Comparison of ENCODE assay signal across 16 cellular contexts in the genomic region with DNA sequence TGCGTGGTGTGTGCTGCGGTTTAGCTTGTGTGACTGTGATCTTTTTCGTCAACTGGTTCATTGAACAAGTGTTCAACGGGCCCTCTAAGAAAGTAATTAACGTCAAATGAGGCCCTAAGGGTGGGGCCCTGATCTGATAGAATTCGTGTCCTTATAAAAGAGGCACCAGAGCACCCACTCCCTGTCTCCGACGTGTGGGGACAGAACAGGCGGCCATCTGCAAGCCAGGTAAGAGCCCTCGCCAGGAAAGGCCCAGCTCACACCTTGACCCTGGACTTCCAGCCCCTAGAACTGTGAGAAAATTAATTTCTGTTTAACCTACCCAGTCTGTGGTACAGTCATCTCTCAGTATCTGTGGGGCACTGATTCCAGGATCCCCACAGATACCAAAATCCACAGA. TPM values are rescaled to one million over a fixed set of nuclear protein-coding genes. Genes with fewer than 3 reads are reported as not detected.
A peak's percentile ranks its signal among the peaks of the same experiment; 100 is the strongest.
DNase-seq lines count a peak whose midpoint lies in the region; ATAC-seq and TF ChIP-seq lines count a peak whose summit lies in the region.
"Had no signal": no experiment of that assay in that cellular context is flagged by ENCODE, and none has a peak within 500 bp of the region (broad histone marks: within the 10 kb centered on the region; RNA-seq: fewer than 3 reads in every experiment).

No MANE protein-coding gene starts in this region.

- H3K36me3 ChIP-seq in BLaER1 (no peaks in the 10 kb centered on the region), ascending aorta (no peaks in the 10 kb centered on the region), SK-N-SH (replicated peaks in 1 of 2; ENCODE audit: control insufficient read depth in 1 of 2, insufficient read depth in 2 of 2, low read length in 1 of 2) (no peaks in the 10 kb centered on the region)
- H3K36me3 ChIP-seq: spleen, vagina had no signal

- H3K9me2 ChIP-seq in SK-N-SH, result no peaks in the 10 kb centered on the region

- POLR2A ChIA-PET in HEK293T (lab: Yijun Ruan, JAX) (no interaction called here), SK-N-SH (lab: Yijun Ruan, JAX) (no interaction called here)

- H3K9me3 ChIP-seq in BLaER1, result peaks cover 2% of the 10 kb centered on the region; the same call in 1 of the 2 replicates
- no peaks in the 10 kb centered on the region for H3K9me3 ChIP-seq in T-helper 17 cell (ENCODE audit: control insufficient read depth, low read length, poor library complexity, severe bottlenecking)
- no peaks in the 10 kb centered on the region for H3K9me3 ChIP-seq in ascending aorta
- H3K9me3 ChIP-seq in SK-N-SH, result no peaks in the 10 kb centered on the region
- H3K9me3 ChIP-seq: spleen, vagina had no signal

- H3K36me3 Mint-ChIP-seq in Calu3 (ENCODE audit: insufficient read depth, unreplicated experiment) (peaks cover 9% of the 10 kb centered on the region), T-helper 17 cell (ENCODE audit: low read depth) (peaks cover 2% of the 10 kb centered on the region), mesothelial cell of epicardium (peaks cover 4% of the 10 kb centered on the region)

- ATAC-seq in T-helper 17 cell, result no peak

- CTCF ChIA-PET in Calu3 (lab: Charles Lee) (no interaction called here), HEK293T (lab: Yijun Ruan, JAX) (no interaction called here), SK-N-SH (lab: Yijun Ruan, JAX) (interaction anchor here (0.6 to 4.7 kb wide), 12 partner anchors 10 to 61 kb away, joined by 3 to 125 read pairs (median 4); no protein-coding TSS in a partner anchor)

- intact Hi-C loops in Calu3 (cut with micrococcal nuclease; ENCODE audit: unreplicated experiment) (no loop called here), ascending aorta (cut with DNase I) (no loop called here)

- H3K27ac Mint-ChIP-seq in Calu3 (ENCODE audit: unreplicated experiment) (no peak overlapping the region), T-helper 17 cell (no peak overlapping the region), mesothelial cell of epicardium (no peak overlapping the region)

- no peak for TF ChIP-seq RAD21 in SK-N-SH (IDR thresholded peaks at IDR 0.05; ENCODE audit: low read length)

- BruUV-seq in Calu3 (replicated peaks; lab: Mats Ljungman, UMichigan), result no TSS peak

- peaks cover 39% of the 10 kb centered on the region for H3K4me1 ChIP-seq in BLaER1
- no peaks in the 10 kb centered on the region for H3K4me1 ChIP-seq in ascending aorta
- H3K4me1 ChIP-seq in SK-N-SH (ENCODE audit: control insufficient read depth in 1 of 2, insufficient read depth in 2 of 2, low read depth in 1 of 2, low read length in 1 of 2), result peaks cover 0 to 18% of the 10 kb centered on the region in 2 experiments; a peak in 1 of 4 replicates
- H3K4me1 ChIP-seq: parathyroid adenoma had no signal

- TF ChIP-seq CTCF in Calu3 (IDR thresholded peaks at IDR 0.05; ENCODE audit: unreplicated experiment) (no peak), mesothelial cell of epicardium (IDR thresholded peaks at IDR 0.05; ENCODE audit: unreplicated experiment) (no peak), ascending aorta (IDR thresholded peaks at IDR 0.05) (no peak), SK-N-SH (IDR thresholded peaks at IDR 0.05) (no peak)

- H3K9ac ChIP-seq in BLaER1 (peak overlapping the region; percentile 82; the same call in 1 of the 2 replicates), SK-N-SH (no peak overlapping the region)
- H3K9ac ChIP-seq: parathyroid adenoma had no signal

- no peaks in the 10 kb centered on the region for H3F3A ChIP-seq in SK-N-SH (replicated peaks; ENCODE audit: insufficient read depth)

- H3K27ac ChIP-seq in BLaER1, result no peak overlapping the region
- H3K27ac ChIP-seq in ascending aorta, result no peak overlapping the region
- H3K27ac ChIP-seq in SK-N-SH (ENCODE audit: low read depth in 2 of 2, low read length in 1 of 2), result no peak overlapping the region
- H3K27ac ChIP-seq: parathyroid adenoma, vagina had no signal

- no peak for TF ChIP-seq EP300 in SK-N-SH (IDR thresholded peaks at IDR 0.05; ENCODE audit: borderline replicate concordance in 1 of 2, low read depth in 1 of 2, low read length in 1 of 2)

- DNase-seq in Calu3 (no peak), T-helper 17 cell (no peak), mesothelial cell of epicardium (ENCODE audit: low spot score in 2 of 2, unreplicated experiment in 2 of 2) (no peak), NCI-H146 treated with DMSO at 0.1 percent for 48 hours (lab: John Stamatoyannopoulos, UW; ENCODE audit: unreplicated experiment) (no peak), ascending aorta (ENCODE audit: low spot score in 2 of 2) (no peak), HEK293T (ENCODE audit: extremely low spot score) (no peak), SK-N-SH (no peak)
- DNase-seq: cerebellar nuclear complex, KG1, NCI-H2227 treated with DMSO at 0.1 percent for 48 hours, SIG-M5 had no signal

- H3K27me3 Mint-ChIP-seq in Calu3 (ENCODE audit: unreplicated experiment) (peaks cover 49% of the 10 kb centered on the region), T-helper 17 cell (peaks cover 35% of the 10 kb centered on the region), mesothelial cell of epicardium (ENCODE audit: low read depth) (peaks cover 19% of the 10 kb centered on the region)

- peak overlapping the region; percentile 72 for H3K4me3 Mint-ChIP-seq in Calu3 (ENCODE audit: low read depth, unreplicated experiment)
- peak overlapping the region; percentile 36 for H3K4me3 Mint-ChIP-seq in T-helper 17 cell
- peak overlapping the region; percentile 52 for H3K4me3 Mint-ChIP-seq in mesothelial cell of epicardium

- H4K20me1 ChIP-seq in BLaER1, result peaks cover 16% of the 10 kb centered on the region
- H4K20me1 ChIP-seq in SK-N-SH (ENCODE audit: insufficient read depth), result no peaks in the 10 kb centered on the region

- peak overlapping the region; percentile 89 for H3K4me2 ChIP-seq in BLaER1
- H3K4me2 ChIP-seq in SK-N-SH, result no peak overlapping the region

- H3K4me3 ChIP-seq in BLaER1 (peak overlapping the region; percentile 69; the same call in 1 of the 2 replicates), ascending aorta (no peak overlapping the region), SK-N-SH (ENCODE audit: low read depth in 2 of 2, low read length in 1 of 2) (no peak overlapping the region)
- H3K4me3 ChIP-seq: vagina had no signal

- H3K9me3 Mint-ChIP-seq in Calu3 (ENCODE audit: low read depth, unreplicated experiment) (no peaks in the 10 kb centered on the region), mesothelial cell of epicardium (no peaks in the 10 kb centered on the region)

- no peaks in the 10 kb centered on the region for H3K79me2 ChIP-seq in SK-N-SH (ENCODE audit: insufficient read depth)
- H3K79me2 ChIP-seq: parathyroid adenoma had no signal

- 92% methylated on average over 10 of the region's 10 CpGs for WGBS in SK-N-SH (ENCODE audit: low lambda C conversion rate)

- H3K4me1 Mint-ChIP-seq in Calu3 (ENCODE audit: low read depth, unreplicated experiment), result no peaks in the 10 kb centered on the region
- H3K4me1 Mint-ChIP-seq in T-helper 17 cell, result peaks cover 12% of the 10 kb centered on the region
- H3K4me1 Mint-ChIP-seq in mesothelial cell of epicardium, result peaks cover 28% of the 10 kb centered on the region

- H2AFZ ChIP-seq in SK-N-SH (ENCODE audit: low read depth), result no peak overlapping the region
- H2AFZ ChIP-seq: parathyroid adenoma had no signal

- H3K27me3 ChIP-seq in BLaER1, result peaks cover 2% of the 10 kb centered on the region; the same call in 1 of the 2 replicates
- H3K27me3 ChIP-seq in ascending aorta, result no peaks in the 10 kb centered on the region
- no peaks in the 10 kb centered on the region for H3K27me3 ChIP-seq in SK-N-SH (ENCODE audit: insufficient read depth)
- H3K27me3 ChIP-seq: vagina had no signal

TF ChIP-seq in HEK293T, 16 proteins besides CTCF, POLR2A, EP300 and RAD21:
- TF ChIP-seq TARDBP (IDR thresholded peaks at IDR 0.05) (no peak), FOXK2 (IDR thresholded peaks at IDR 0.05) (no peak), L3MBTL2 (conservative IDR thresholded peaks at IDR 0.05) (no peak)

TF ChIP-seq in SK-N-SH, 30 proteins besides CTCF, POLR2A, EP300 and RAD21:
- TF ChIP-seq FOXM1 (IDR thresholded peaks at IDR 0.05; ENCODE audit: low read depth), result no peak
- TF ChIP-seq GATA2 (CRISPR knock-in tag; IDR thresholded peaks at IDR 0.05), result no peak
- no peak for TF ChIP-seq JUND (IDR thresholded peaks at IDR 0.05)
- TF ChIP-seq, protein P1, sequence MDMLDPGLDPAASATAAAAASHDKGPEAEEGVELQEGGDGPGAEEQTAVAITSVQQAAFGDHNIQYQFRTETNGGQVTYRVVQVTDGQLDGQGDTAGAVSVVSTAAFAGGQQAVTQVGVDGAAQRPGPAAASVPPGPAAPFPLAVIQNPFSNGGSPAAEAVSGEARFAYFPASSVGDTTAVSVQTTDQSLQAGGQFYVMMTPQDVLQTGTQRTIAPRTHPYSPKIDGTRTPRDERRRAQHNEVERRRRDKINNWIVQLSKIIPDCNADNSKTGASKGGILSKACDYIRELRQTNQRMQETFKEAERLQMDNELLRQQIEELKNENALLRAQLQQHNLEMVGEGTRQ (IDR thresholded peaks at IDR 0.05; ENCODE audit: borderline replicate concordance, low read depth, low read length), result no peak
- TF ChIP-seq SMC3 (IDR thresholded peaks at IDR 0.05; ENCODE audit: low read depth, low read length), result no peak
- no peak for TF ChIP-seq MEF2A (IDR thresholded peaks at IDR 0.05; ENCODE audit: borderline replicate concordance, low read depth)
- TF ChIP-seq TEAD4 (IDR thresholded peaks at IDR 0.05; ENCODE audit: borderline replicate concordance, insufficient read depth), result no peak
- TF ChIP-seq FOSL2 (IDR thresholded peaks at IDR 0.05; ENCODE audit: borderline replicate concordance, low read depth), result no peak

RNA-seq across cellular contexts. Expression of a gene that starts 20.4 kb away (rescaled TPM):
- total RNA-seq in Calu3 (2022), result 0.27 and 0.54 TPM in 2 replicates
- total RNA-seq in T-helper 17 cell, result not detected
- 303 to 325 TPM (median 313 TPM) in 3 replicates for total RNA-seq in mesothelial cell of epicardium
- 9.7 TPM for total RNA-seq in ascending aorta
- 2.1 and 3.7 TPM in 2 replicates for polyA plus RNA-seq in SK-N-SH (2012; rRNA removed)
- polyA plus RNA-seq in SK-N-SH (2012; cell fraction: cytosol; rRNA removed), result 1.8 and 2.7 TPM in 2 replicates
- polyA plus RNA-seq in SK-N-SH (2012; cell fraction: nucleus; rRNA removed), result 16.3 and 25.0 TPM in 2 replicates
- total RNA-seq: endothelial cell of umbilical vein had no signal
- polyA plus RNA-seq: endothelial cell of umbilical vein had no signal

RNA-seq across cellular contexts. Expression of a gene that starts 55.8 kb away (rescaled TPM):
- total RNA-seq in Calu3 (2022) (98.6 and 107 TPM in 2 replicates), T-helper 17 cell (10 to 100 TPM; 45.2 to 51.7 TPM), mesothelial cell of epicardium (69.3 to 73.1 TPM (median 69.8 TPM) in 3 replicates), ascending aorta (33.2 TPM)
- polyA plus RNA-seq in SK-N-SH (2012; rRNA removed), result 114 and 124 TPM in 2 replicates
- 77.5 and 83.1 TPM in 2 replicates for polyA plus RNA-seq in SK-N-SH (2012; cell fraction: cytosol; rRNA removed)
- polyA plus RNA-seq in SK-N-SH (2012; cell fraction: nucleus; rRNA removed), result 214 and 215 TPM in 2 replicates

RNA-seq across cellular contexts. Expression of a gene that starts 57.1 kb away (rescaled TPM):
- total RNA-seq in Calu3 (2022) (27.1 and 27.8 TPM in 2 replicates), T-helper 17 cell (10 to 100 TPM; 16.1 to 16.6 TPM), mesothelial cell of epicardium (44.7 to 49.8 TPM (median 47.0 TPM) in 3 replicates), ascending aorta (16.6 TPM)
- polyA plus RNA-seq in SK-N-SH (2012; rRNA removed), result 27.3 and 28.1 TPM in 2 replicates
- polyA plus RNA-seq in SK-N-SH (2012; cell fraction: cytosol; rRNA removed), result 3.6 and 5.7 TPM in 2 replicates
- polyA plus RNA-seq in SK-N-SH (2012; cell fraction: nucleus; rRNA removed), result 220 and 295 TPM in 2 replicates

Comparison
In these comparisons a context has a peak if more than half of its experiments do, and no peak if none do; other contexts are left out.
1. RNA of a gene that starts 20.4 kb away (total RNA-seq): 303 to 325 TPM in mesothelial cell of epicardium; 9.7 TPM in ascending aorta (single experiment), 0.27 to 0.54 TPM in Calu3 and not detected in T-helper 17 cell; every median in the first group is over 10 times any median in the second.
2. Peak in every context shown above with its lines, with median percentiles within 50 percentile points of each other: H3K4me3 Mint-ChIP-seq.